In the genomic region with DNA sequence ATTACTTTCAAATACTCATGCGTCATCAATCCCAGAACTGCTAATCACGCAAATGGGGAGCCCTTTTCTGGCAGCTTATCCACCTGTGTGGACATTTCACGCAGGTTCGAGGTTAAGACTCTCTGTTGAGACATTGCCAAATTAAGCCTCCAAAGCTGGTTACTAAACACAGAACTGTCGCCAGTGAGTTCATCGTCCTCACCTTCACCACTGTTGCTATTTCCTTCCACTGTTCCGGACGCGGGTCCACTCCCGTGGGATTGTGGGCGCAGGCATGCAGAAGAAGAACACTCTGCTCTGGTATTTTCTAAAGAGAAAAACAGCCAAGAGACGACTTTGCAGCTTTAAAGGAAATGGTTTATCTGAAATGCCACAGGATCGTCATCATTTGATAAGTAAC, we compare ENCODE assay signal across 26 cellular contexts.
"Had no signal": no experiment of that assay in that cellular context is flagged by ENCODE, and none has a peak within 500 bp of the region (broad histone marks: within the 10 kb centered on the region; RNA-seq: fewer than 3 reads in every experiment).

No MANE protein-coding gene starts in this region.

- ATAC-seq: effector memory CD8-positive, alpha-beta T cell; esophagus mucosa; gastrocnemius medialis; heart right ventricle; left cardiac atrium; lower lobe of right lung; mucosa of descending colon had no signal

- H3K27me3 ChIP-seq: colonic mucosa, esophagus squamous epithelium, gastrocnemius medialis, heart right ventricle had no signal

- H3K4me1 Mint-ChIP-seq: endodermal cell, mesothelial cell of epicardium had no signal

- H3K4me3 Mint-ChIP-seq: dendritic cell treated with granulocyte-macrophage colony-stimulating factor and Interleukin-4, amounts not matched to agents 40 ng/mL and 50 ng/mL, for 4 days; effector memory CD8-positive, alpha-beta T cell; endodermal cell; mesothelial cell of epicardium had no signal

- DNase-seq: colonic mucosa; cortex of kidney; effector CD8-positive, alpha-beta T cell; effector memory CD8-positive, alpha-beta T cell; endodermal cell; erythroblast; esophagus squamous epithelium; foreskin fibroblast; foreskin melanocyte; gastrocnemius medialis; glutamatergic neuron; head of caudate nucleus; heart right ventricle; hippocampal formation; left cardiac atrium; left ventricle myocardium inferior; lower lobe of right lung; mesenchymal stem cell; mucosa of descending colon had no signal

- H3K9me3 ChIP-seq: colonic mucosa, esophagus squamous epithelium, gastrocnemius medialis, heart right ventricle, left ventricle myocardium inferior, lower lobe of right lung, mucosa of descending colon had no signal

- H3K27ac ChIP-seq: colonic mucosa, epithelial cell of prostate, esophagus squamous epithelium, gastrocnemius medialis, heart right ventricle, left ventricle myocardium inferior, lower lobe of right lung had no signal

- H3K9me3 Mint-ChIP-seq: dendritic cell treated with granulocyte-macrophage colony-stimulating factor and Interleukin-4, amounts not matched to agents 40 ng/mL and 50 ng/mL, for 4 days; effector memory CD8-positive, alpha-beta T cell; endodermal cell; mesothelial cell of epicardium had no signal

- H3K27ac Mint-ChIP-seq: dendritic cell treated with granulocyte-macrophage colony-stimulating factor and Interleukin-4, amounts not matched to agents 40 ng/mL and 50 ng/mL, for 4 days; mesothelial cell of epicardium had no signal

- H3K27me3 Mint-ChIP-seq: dendritic cell treated with granulocyte-macrophage colony-stimulating factor and Interleukin-4, amounts not matched to agents 40 ng/mL and 50 ng/mL, for 4 days; effector memory CD8-positive, alpha-beta T cell had no signal

- FAIRE-seq: endometrium, islet of Langerhans, keratinocyte had no signal

- H3K4me1 ChIP-seq: colonic mucosa, esophagus squamous epithelium, gastrocnemius medialis, heart right ventricle, left ventricle myocardium inferior, lower lobe of right lung had no signal

- H3K4me3 ChIP-seq: colonic mucosa, esophagus squamous epithelium, gastrocnemius medialis, heart right ventricle, left ventricle myocardium inferior, lower lobe of right lung, mucosa of descending colon had no signal
